8 cellular contexts compared by ENCODE assay signal in genomic region chr13:114131581-114132418, GRCh38. TPM values are rescaled to one million over a fixed set of nuclear protein-coding genes. Genes with fewer than 3 reads are reported as not detected.
A peak's percentile ranks its signal among the peaks of the same experiment; 100 is the strongest.
DNase-seq lines count a peak whose midpoint lies in the region; ATAC-seq lines count a peak whose summit lies in the region.

No MANE protein-coding gene starts in this region.

- peaks cover 49% of the 10 kb centered on the region for H3K4me1 ChIP-seq in effector memory CD4-positive, alpha-beta T cell (ENCODE audit: control insufficient read depth, insufficient read depth, low read length, poor library complexity, severe bottlenecking)
- H3K4me1 ChIP-seq in mucosa of stomach (ENCODE audit: control insufficient read depth, insufficient read depth, low read length) (peaks cover 25% of the 10 kb centered on the region), urinary bladder (ENCODE audit: insufficient read depth) (peaks cover 3% of the 10 kb centered on the region)

- peak overlapping the region; percentile 61 for H3K9ac ChIP-seq in mucosa of stomach (ENCODE audit: low read length)

- peak overlapping the region; percentile 83 for H3K27ac ChIP-seq in effector memory CD4-positive, alpha-beta T cell (ENCODE audit: insufficient read depth, low read length, poor library complexity, severe bottlenecking)
- peak overlapping the region; percentile 76 for H3K27ac ChIP-seq in urinary bladder (ENCODE audit: low read depth)

- WGBS in urinary bladder: under 1% methylated on average over 95 of the region's 95 CpGs

- H3K9me3 ChIP-seq in effector memory CD4-positive, alpha-beta T cell (ENCODE audit: control insufficient read depth, low read length): no peaks in the 10 kb centered on the region
- H3K9me3 ChIP-seq in mucosa of stomach (ENCODE audit: control insufficient read depth, low read length): no peaks in the 10 kb centered on the region

- H3K9me3 Mint-ChIP-seq in T-helper 2 cell treated with Interferon-gamma antibody and Interleukin-4, amounts not matched to agents 5 μg/mL and 100 μg/mL, for 36 hours: no peaks in the 10 kb centered on the region

- peak overlapping the region; percentile 99 for H3K4me3 ChIP-seq in effector memory CD4-positive, alpha-beta T cell (ENCODE audit: insufficient read depth, low read depth, low read length, poor library complexity, severe bottlenecking)
- H3K4me3 ChIP-seq in mucosa of stomach (ENCODE audit: low read length): peak overlapping the region; percentile 49
- peak overlapping the region; percentile 84 for H3K4me3 ChIP-seq in urinary bladder (ENCODE audit: low read depth, low read length)

- ATAC-seq in HG02970 (IDR thresholded peaks at IDR 0.05; ENCODE audit: low FRiP score, unreplicated experiment): peak; percentile 5

- H3K4me1 Mint-ChIP-seq in T-helper 2 cell treated with Interferon-gamma antibody and Interleukin-4, amounts not matched to agents 5 μg/mL and 100 μg/mL, for 36 hours (ENCODE audit: low read depth): peaks cover 44% of the 10 kb centered on the region

- peaks cover 4% of the 10 kb centered on the region for H3K27me3 Mint-ChIP-seq in T-helper 2 cell treated with Interferon-gamma antibody and Interleukin-4, amounts not matched to agents 5 μg/mL and 100 μg/mL, for 36 hours (ENCODE audit: low read depth)

- peak; percentile 50 for DNase-seq in NCI-H146 (lab: John Stamatoyannopoulos, UW)
- no peak for DNase-seq in NCI-H146 treated with DMSO at 0.1 percent for 48 hours (lab: John Stamatoyannopoulos, UW; ENCODE audit: unreplicated experiment)
- no peak for DNase-seq in T-helper 2 cell treated with Interferon-gamma antibody and Interleukin-4, amounts not matched to agents 5 μg/mL and 100 μg/mL, for 36 hours (ENCODE audit: low spot score)
- DNase-seq in effector memory CD4-positive, alpha-beta T cell: peak in 1 of 3 donors; percentile 19
- no peak for DNase-seq in activated gamma-delta T cell treated with Interleukin-2 at 50 U/mL for 16 hours

- peaks cover 16% of the 10 kb centered on the region for H3K36me3 ChIP-seq in effector memory CD4-positive, alpha-beta T cell (ENCODE audit: control insufficient read depth, insufficient read depth, low read length)
- no peaks in the 10 kb centered on the region for H3K36me3 ChIP-seq in mucosa of stomach (ENCODE audit: control insufficient read depth, insufficient read depth, low read length)
- H3K36me3 ChIP-seq in urinary bladder (ENCODE audit: insufficient read depth): no peaks in the 10 kb centered on the region

- H3K4me3 Mint-ChIP-seq in T-helper 2 cell treated with Interferon-gamma antibody and Interleukin-4, amounts not matched to agents 5 μg/mL and 100 μg/mL, for 36 hours: peak overlapping the region; percentile 98

- no peaks in the 10 kb centered on the region for H3K27me3 ChIP-seq in effector memory CD4-positive, alpha-beta T cell (replicated peaks; ENCODE audit: control insufficient read depth, insufficient read depth, low read length, poor library complexity, severe bottlenecking)
- peaks cover 27% of the 10 kb centered on the region for H3K27me3 ChIP-seq in mucosa of stomach (ENCODE audit: control insufficient read depth, insufficient read depth, low read length)

- peaks cover 37% of the 10 kb centered on the region for H3K36me3 Mint-ChIP-seq in T-helper 2 cell treated with Interferon-gamma antibody and Interleukin-4, amounts not matched to agents 5 μg/mL and 100 μg/mL, for 36 hours (ENCODE audit: low read depth)

- peak overlapping the region; percentile 91 for H3K27ac Mint-ChIP-seq in T-helper 2 cell treated with Interferon-gamma antibody and Interleukin-4, amounts not matched to agents 5 μg/mL and 100 μg/mL, for 36 hours

RNA-seq across cellular contexts. Expression of gene RASA3, which starts 0.6 kb away (rescaled TPM):
- total RNA-seq in urinary bladder: 17.8 TPM
- polyA plus RNA-seq in urinary bladder: 26.3 TPM

RNA-seq across cellular contexts. Expression of gene CFAP97D2, which starts 47.3 kb away (rescaled TPM):
- not detected for total RNA-seq in urinary bladder
- not detected for polyA plus RNA-seq in urinary bladder

Comparison
In these comparisons a context has a peak if more than half of its experiments do, and no peak if none do; other contexts are left out.
1. H3K4me3 ChIP-seq: peak in every context shown above with its lines; median percentile 99 in effector memory CD4-positive, alpha-beta T cell; 84 in urinary bladder; 49 in mucosa of stomach.